Comparison of ENCODE assay signal across 15 cellular contexts in the genomic region with DNA sequence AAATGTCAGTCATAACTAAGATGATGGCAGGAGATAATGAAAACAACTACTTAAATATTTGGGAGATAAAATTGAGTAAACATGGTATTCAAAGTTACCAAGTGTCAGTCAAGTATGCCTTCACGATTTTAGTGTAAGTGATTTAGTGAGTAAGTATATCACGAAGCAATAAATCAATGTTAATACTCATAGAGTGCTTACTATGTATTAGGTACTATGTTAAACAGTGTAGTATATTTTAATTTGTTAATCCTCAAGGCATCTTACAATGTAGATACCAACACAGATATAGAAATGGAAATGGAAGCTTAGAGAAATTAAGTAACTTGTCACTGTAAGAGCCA. TPM values are rescaled to one million over a fixed set of nuclear protein-coding genes. Genes with fewer than 3 reads are reported as not detected.
DNase-seq lines count a peak whose midpoint lies in the region; ATAC-seq and TF ChIP-seq lines count a peak whose summit lies in the region.
"Had no signal": no experiment of that assay in that cellular context is flagged by ENCODE, and none has a peak within 500 bp of the region (broad histone marks: within the 10 kb centered on the region; RNA-seq: fewer than 3 reads in every experiment).

No MANE protein-coding gene starts in this region.

- no peaks in the 10 kb centered on the region for H3K79me2 ChIP-seq in KMS-11 (ENCODE audit: insufficient read depth, low read depth)

- no peaks in the 10 kb centered on the region for H3K9me3 Mint-ChIP-seq in activated CD4-positive, alpha-beta T cell treated with anti-CD3 and anti-CD28 coated beads, Interleukin-2, amount 10 ng/mL, durations not matched to agents 7 days and 5 days
- H3K9me3 Mint-ChIP-seq in activated CD8-positive, alpha-beta T cell treated with anti-CD3 and anti-CD28 coated beads for 36 hours: no peaks in the 10 kb centered on the region
- H3K9me3 Mint-ChIP-seq in naive thymus-derived CD4-positive, alpha-beta T cell: no peaks in the 10 kb centered on the region
- H3K9me3 Mint-ChIP-seq: CD14-positive monocyte had no signal

- no peak overlapping the region for H3K4me3 ChIP-seq in KMS-11 (IDR thresholded peaks at IDR 0.05; ENCODE audit: insufficient read depth, low read depth, low read length)
- H3K4me3 ChIP-seq in naive thymus-derived CD4-positive, alpha-beta T cell (ENCODE audit: low read length): no peak overlapping the region
- H3K4me3 ChIP-seq in ascending aorta: no peak overlapping the region
- H3K4me3 ChIP-seq: GM23248, MG63 had no signal

- H3K9me3 ChIP-seq in naive thymus-derived CD4-positive, alpha-beta T cell (ENCODE audit: control insufficient read depth in 2 of 3, low read length in 3 of 3): no peaks in the 10 kb centered on the region
- H3K9me3 ChIP-seq in ascending aorta: no peaks in the 10 kb centered on the region
- H3K9me3 ChIP-seq: MG63 had no signal

- peak overlapping the region; percentile 74 for H3K27ac Mint-ChIP-seq in activated CD4-positive, alpha-beta T cell treated with anti-CD3 and anti-CD28 coated beads, Interleukin-2, amount 10 ng/mL, durations not matched to agents 7 days and 5 days
- H3K27ac Mint-ChIP-seq in activated CD8-positive, alpha-beta T cell treated with anti-CD3 and anti-CD28 coated beads for 36 hours: peak overlapping the region; percentile 46
- peak overlapping the region in 8 of 9 donors; percentile 7 to 72 (median 54) for H3K27ac Mint-ChIP-seq in naive thymus-derived CD4-positive, alpha-beta T cell
- H3K27ac Mint-ChIP-seq: CD14-positive monocyte had no signal

- no peaks in the 10 kb centered on the region for H3K27me3 Mint-ChIP-seq in activated CD4-positive, alpha-beta T cell treated with anti-CD3 and anti-CD28 coated beads, Interleukin-2, amount 10 ng/mL, durations not matched to agents 7 days and 5 days
- no peaks in the 10 kb centered on the region for H3K27me3 Mint-ChIP-seq in activated CD8-positive, alpha-beta T cell treated with anti-CD3 and anti-CD28 coated beads for 36 hours
- no peaks in the 10 kb centered on the region for H3K27me3 Mint-ChIP-seq in naive thymus-derived CD4-positive, alpha-beta T cell

- H3K36me3 ChIP-seq in KMS-11 (ENCODE audit: insufficient read depth) (no peaks in the 10 kb centered on the region), ascending aorta (no peaks in the 10 kb centered on the region)
- no peaks in the 10 kb centered on the region for H3K36me3 ChIP-seq in naive thymus-derived CD4-positive, alpha-beta T cell (ENCODE audit: control insufficient read depth in 2 of 3, insufficient read depth in 3 of 3, low read length in 3 of 3)
- H3K36me3 ChIP-seq: MG63 had no signal

- H3K4me3 Mint-ChIP-seq in activated CD4-positive, alpha-beta T cell treated with anti-CD3 and anti-CD28 coated beads, Interleukin-2, amount 10 ng/mL, durations not matched to agents 7 days and 5 days: no peak overlapping the region
- H3K4me3 Mint-ChIP-seq in activated CD8-positive, alpha-beta T cell treated with anti-CD3 and anti-CD28 coated beads for 36 hours: no peak overlapping the region
- peak overlapping the region in 3 of 10 donors; percentile 37 to 50 (median 46) for H3K4me3 Mint-ChIP-seq in naive thymus-derived CD4-positive, alpha-beta T cell
- H3K4me3 Mint-ChIP-seq: CD14-positive monocyte had no signal

- no peak for DNase-seq in activated CD4-positive, alpha-beta T cell treated with anti-CD3 and anti-CD28 coated beads, Interleukin-2, amount 10 ng/mL, durations not matched to agents 7 days and 5 days
- no peak for DNase-seq in activated CD4-positive, alpha-beta T cell treated with anti-CD3 and anti-CD28 coated beads, Interleukin-2, amount 50 U/mL, for 4 hours
- no peak for DNase-seq in activated CD8-positive, alpha-beta T cell treated with anti-CD3 and anti-CD28 coated beads for 36 hours
- no peak for DNase-seq in naive thymus-derived CD4-positive, alpha-beta T cell
- DNase-seq in ascending aorta (ENCODE audit: low spot score in 2 of 2) (no peak), inferior parietal cortex (ENCODE audit: extremely low spot score) (no peak)
- DNase-seq: DMS79, MG63, NCI-H1105, NCI-H1694 treated with DMSO at 0.1 percent for 48 hours, NCI-H446 treated with DMSO at 0.1 percent for 48 hours had no signal

- peaks cover 42% of the 10 kb centered on the region for H3K4me1 Mint-ChIP-seq in activated CD4-positive, alpha-beta T cell treated with anti-CD3 and anti-CD28 coated beads, Interleukin-2, amount 10 ng/mL, durations not matched to agents 7 days and 5 days
- H3K4me1 Mint-ChIP-seq in activated CD8-positive, alpha-beta T cell treated with anti-CD3 and anti-CD28 coated beads for 36 hours (ENCODE audit: low read depth): peaks cover 41% of the 10 kb centered on the region
- peaks cover 12 to 69% (median 50%) of the 10 kb centered on the region in 7 donors for H3K4me1 Mint-ChIP-seq in naive thymus-derived CD4-positive, alpha-beta T cell

- no peak overlapping the region for H3K27ac ChIP-seq in KMS-11
- no peak overlapping the region for H3K27ac ChIP-seq in naive thymus-derived CD4-positive, alpha-beta T cell (ENCODE audit: low read depth, low read length)
- H3K27ac ChIP-seq in ascending aorta: no peak overlapping the region
- H3K27ac ChIP-seq: GM23248 had no signal

- intact Hi-C loops in activated CD8-positive, alpha-beta T cell treated with anti-CD3 and anti-CD28 coated beads for 36 hours (cut with micrococcal nuclease): no loop called here
- intact Hi-C loops in naive thymus-derived CD4-positive, alpha-beta T cell (cut with micrococcal nuclease): loop anchor here in 1 of 2 donors (5.0 kb wide), 1 partner anchor 46 kb away; no protein-coding TSS in a partner anchor
- intact Hi-C loops in ascending aorta (cut with DNase I): no loop called here

- H3K9ac ChIP-seq in KMS-11: no peak overlapping the region
- H3K9ac ChIP-seq: GM23248 had no signal

- peaks cover 2% of the 10 kb centered on the region for H3K36me3 Mint-ChIP-seq in activated CD4-positive, alpha-beta T cell treated with anti-CD3 and anti-CD28 coated beads, Interleukin-2, amount 10 ng/mL, durations not matched to agents 7 days and 5 days (ENCODE audit: low read depth)
- no peaks in the 10 kb centered on the region for H3K36me3 Mint-ChIP-seq in activated CD8-positive, alpha-beta T cell treated with anti-CD3 and anti-CD28 coated beads for 36 hours (ENCODE audit: low read depth)
- peaks cover 0 to 10% (median 0%) of the 10 kb centered on the region in 5 donors for H3K36me3 Mint-ChIP-seq in naive thymus-derived CD4-positive, alpha-beta T cell
- H3K36me3 Mint-ChIP-seq: CD14-positive monocyte had no signal

- ATAC-seq in activated CD8-positive, alpha-beta T cell treated with anti-CD3 and anti-CD28 coated beads for 36 hours: no peak
- ATAC-seq in naive thymus-derived CD4-positive, alpha-beta T cell: no peak
- ATAC-seq in HG02610 (IDR thresholded peaks at IDR 0.05; ENCODE audit: unreplicated experiment): no peak

- H2AFZ ChIP-seq in KMS-11 (ENCODE audit: low read depth): no peak overlapping the region
- H2AFZ ChIP-seq: GM23248 had no signal

- CTCF ChIA-PET in activated CD4-positive, alpha-beta T cell treated with anti-CD3 and anti-CD28 coated beads, Interleukin-2, amount 10 ng/mL, durations not matched to agents 7 days and 5 days (lab: Charles Lee): no interaction called here
- CTCF ChIA-PET in activated CD8-positive, alpha-beta T cell treated with anti-CD3 and anti-CD28 coated beads for 36 hours (lab: Charles Lee): interaction anchor here (0.7 kb wide), 1 partner anchor 69 kb away, joined by 3 read pairs; no protein-coding TSS in a partner anchor
- CTCF ChIA-PET in naive thymus-derived CD4-positive, alpha-beta T cell (lab: Charles Lee): interaction anchor here (1.0 kb wide), 1 partner anchor 36 kb away, joined by 4 read pairs; no protein-coding TSS in a partner anchor

- H3K4me1 ChIP-seq in KMS-11 (ENCODE audit: low read depth, poor library complexity, severe bottlenecking) (peaks cover 64% of the 10 kb centered on the region), ascending aorta (no peaks in the 10 kb centered on the region)
- peaks cover 0 to 36% of the 10 kb centered on the region in 2 donors for H3K4me1 ChIP-seq in naive thymus-derived CD4-positive, alpha-beta T cell (ENCODE audit: control insufficient read depth in 2 of 2, insufficient read depth in 2 of 2, low read length in 2 of 2)

- peak overlapping the region; percentile 62; the same call in 1 of the 2 replicates for H3K4me2 ChIP-seq in KMS-11

- POLR2A ChIA-PET in activated CD4-positive, alpha-beta T cell treated with anti-CD3 and anti-CD28 coated beads, Interleukin-2, amount 10 ng/mL, durations not matched to agents 7 days and 5 days (lab: Charles Lee): no interaction called here
- POLR2A ChIA-PET in activated CD8-positive, alpha-beta T cell treated with anti-CD3 and anti-CD28 coated beads for 36 hours (lab: Charles Lee): interaction anchor here (1.1 kb wide), 1 partner anchor 199 kb away, joined by 3 read pairs; no protein-coding TSS in a partner anchor
- POLR2A ChIA-PET in naive thymus-derived CD4-positive, alpha-beta T cell (lab: Charles Lee): no interaction called here

- no peaks in the 10 kb centered on the region for H4K20me1 ChIP-seq in KMS-11 (ENCODE audit: insufficient read depth)

- H3K27me3 ChIP-seq in KMS-11 (ENCODE audit: insufficient read depth, low read depth): no peaks in the 10 kb centered on the region
- no peaks in the 10 kb centered on the region for H3K27me3 ChIP-seq in naive thymus-derived CD4-positive, alpha-beta T cell (ENCODE audit: control insufficient read depth in 2 of 2, insufficient read depth in 2 of 2, low read length in 2 of 2)
- H3K27me3 ChIP-seq in ascending aorta: no peaks in the 10 kb centered on the region
- H3K27me3 ChIP-seq: MG63 had no signal

- TF ChIP-seq CTCF in KMS-11 (conservative IDR thresholded peaks at IDR 0.05; ENCODE audit: low read depth, low read length): no peak
- no peak for TF ChIP-seq CTCF in activated CD8-positive, alpha-beta T cell treated with anti-CD3 and anti-CD28 coated beads for 36 hours (IDR thresholded peaks at IDR 0.05)
- no peak for TF ChIP-seq CTCF in ascending aorta (IDR thresholded peaks at IDR 0.05)

RNA-seq across cellular contexts. Expression of gene ANXA3, which starts 59.6 kb away (rescaled TPM):
- 1 to 10 TPM; 1.2 to 2.2 TPM for total RNA-seq in activated CD4-positive, alpha-beta T cell treated with anti-CD3 and anti-CD28 coated beads, Interleukin-2, amount 10 ng/mL, durations not matched to agents 7 days and 5 days
- under 1 TPM; 0.63 to 0.90 TPM for total RNA-seq in activated CD8-positive, alpha-beta T cell treated with anti-CD3 and anti-CD28 coated beads for 36 hours
- 1 to 10 TPM in 1 of 5 experiments, not detected in 4; 7.4 TPM for total RNA-seq in naive thymus-derived CD4-positive, alpha-beta T cell
- polyA plus RNA-seq in naive thymus-derived CD4-positive, alpha-beta T cell: not detected
- total RNA-seq in ascending aorta: 5.5 TPM
